ENCODE assay signal across 10 cellular contexts in genomic region chr10:79048639-79049550, GRCh38. TPM values are rescaled to one million over a fixed set of nuclear protein-coding genes. Genes with fewer than 3 reads are reported as not detected.
DNase-seq lines count a peak whose midpoint lies in the region; ATAC-seq, FAIRE-seq and TF ChIP-seq lines count a peak whose summit lies in the region.
"Had no signal": no experiment of that assay in that cellular context is flagged by ENCODE, and none has a peak within 500 bp of the region (broad histone marks: within the 10 kb centered on the region; RNA-seq: fewer than 3 reads in every experiment).

No MANE protein-coding gene starts in this region.

- H3K4me1 Mint-ChIP-seq in Caco-2 (ENCODE audit: low read depth, unreplicated experiment) (peaks cover 20% of the 10 kb centered on the region), T-cell (peaks cover 58 to 75% (median 61%) of the 10 kb centered on the region in 3 donors)

- H3F3A ChIP-seq in smooth muscle cell (ENCODE audit: low read depth): no peaks in the 10 kb centered on the region

- H3K9me3 Mint-ChIP-seq in Caco-2 (ENCODE audit: unreplicated experiment) (no peaks in the 10 kb centered on the region), T-cell (no peaks in the 10 kb centered on the region)

- no peaks in the 10 kb centered on the region for H3K36me3 Mint-ChIP-seq in Caco-2 (ENCODE audit: insufficient read depth, unreplicated experiment)
- no peaks in the 10 kb centered on the region for H3K36me3 Mint-ChIP-seq in T-cell

- no peak for FAIRE-seq in kidney (lab: Jason Lieb, UNC)

- peak in 1 of 2 experiments; percentile 32 for DNase-seq in Caco-2
- DNase-seq in T-cell: peak in 1 of 34 experiments; percentile 4
- peak; percentile 41 for DNase-seq in kidney
- DNase-seq in smooth muscle cell (lab: John Stamatoyannopoulos, UW; ENCODE audit: unreplicated experiment): no peak
- no peak for DNase-seq in Ammon's horn (ENCODE audit: low spot score)
- DNase-seq in hypothalamus (lab: John Stamatoyannopoulos, UW): no peak
- DNase-seq: DMS 273 treated with DMSO at 0.1 percent for 48 hours, NCI-H69 had no signal

- CTCF ChIA-PET in Caco-2 (lab: Charles Lee) (interaction anchor here (0.6 kb wide), 1 partner anchor 10 kb away, joined by 3 read pairs; no protein-coding TSS in a partner anchor), T-cell (lab: Charles Lee) (no interaction called here)

- peak overlapping the region; percentile 51 for H3K4me2 ChIP-seq in smooth muscle cell

- intact Hi-C loops in Caco-2 (cut with micrococcal nuclease; ENCODE audit: unreplicated experiment) (no loop called here), kidney (cut with DNase I) (no loop called here)

- no peak for ATAC-seq in T-cell (replicated peaks in 1 of 4)
- ATAC-seq in esophagus mucosa: no peak

- H4K20me1 ChIP-seq in smooth muscle cell (ENCODE audit: low read depth): no peaks in the 10 kb centered on the region

- no peak overlapping the region for H2AFZ ChIP-seq in smooth muscle cell (ENCODE audit: low read depth)

- H3K27ac ChIP-seq in kidney (ENCODE audit: low read depth in 2 of 2, low read length in 2 of 2) (peak overlapping the region; percentile 5 to 49), smooth muscle cell (ENCODE audit: low read depth) (no peak overlapping the region)
- H3K27ac ChIP-seq: vagina had no signal

- no peaks in the 10 kb centered on the region for H3K27me3 ChIP-seq in Caco-2 (replicated peaks; ENCODE audit: control insufficient read depth, insufficient read depth, low read length)
- no peaks in the 10 kb centered on the region for H3K27me3 ChIP-seq in smooth muscle cell (ENCODE audit: low read depth)
- H3K27me3 ChIP-seq: vagina had no signal

- H3K27me3 Mint-ChIP-seq in Caco-2 (ENCODE audit: insufficient read depth, unreplicated experiment) (no peaks in the 10 kb centered on the region), T-cell (no peaks in the 10 kb centered on the region)

- no peaks in the 10 kb centered on the region for H3K79me2 ChIP-seq in smooth muscle cell (ENCODE audit: low read depth)

- H3K36me3 ChIP-seq in Caco-2 (ENCODE audit: control insufficient read depth, insufficient read depth, low read length) (no peaks in the 10 kb centered on the region), kidney (ENCODE audit: control insufficient read depth in 1 of 2, insufficient read depth in 2 of 2, low read length in 2 of 2) (no peaks in the 10 kb centered on the region), smooth muscle cell (ENCODE audit: low read depth) (no peaks in the 10 kb centered on the region)
- H3K36me3 ChIP-seq: vagina had no signal

- H3K27ac Mint-ChIP-seq in Caco-2 (ENCODE audit: unreplicated experiment) (peak overlapping the region; percentile 22), T-cell (peak overlapping the region; percentile 95 to 97)

- POLR2A ChIA-PET in Caco-2 (lab: Charles Lee) (interaction anchor here (0.7 kb wide), 1 partner anchor 163 kb away, joined by 10 read pairs; no protein-coding TSS in a partner anchor), T-cell (lab: Charles Lee) (no interaction called here)

- WGBS in smooth muscle cell (ENCODE audit: low lambda C conversion rate): 87% methylated on average over 14 of the region's 14 CpGs

- H3K9me3 ChIP-seq in Caco-2: no peaks in the 10 kb centered on the region
- H3K9me3 ChIP-seq in kidney (ENCODE audit: control insufficient read depth in 1 of 2, low read length in 2 of 2): no peaks in the 10 kb centered on the region
- no peaks in the 10 kb centered on the region for H3K9me3 ChIP-seq in smooth muscle cell (replicated peaks; ENCODE audit: low read depth)
- H3K9me3 ChIP-seq: vagina had no signal

- H3K4me3 Mint-ChIP-seq in Caco-2 (ENCODE audit: unreplicated experiment) (no peak overlapping the region), T-cell (peak overlapping the region; percentile 43 to 78 (median 76))

- BruUV-seq in Caco-2 (replicated peaks; lab: Mats Ljungman, UMichigan): no TSS peak

- no peak overlapping the region for H3K9ac ChIP-seq in kidney (ENCODE audit: low read length in 2 of 2)
- no peak overlapping the region for H3K9ac ChIP-seq in smooth muscle cell (ENCODE audit: low read depth)

- H3K4me3 ChIP-seq in Caco-2 (ENCODE audit: low read depth, low read length): no peak overlapping the region
- H3K4me3 ChIP-seq in kidney (ENCODE audit: low read length in 2 of 2): no peak overlapping the region
- no peak overlapping the region for H3K4me3 ChIP-seq in smooth muscle cell
- H3K4me3 ChIP-seq: vagina had no signal

- H3K4me1 ChIP-seq in Caco-2 (peaks cover 44% of the 10 kb centered on the region), kidney (ENCODE audit: control insufficient read depth in 1 of 2, insufficient read depth in 1 of 2, low read depth in 1 of 2, low read length in 2 of 2) (peaks cover 4 to 12% of the 10 kb centered on the region in 2 donors), smooth muscle cell (ENCODE audit: low read depth) (peaks cover 16% of the 10 kb centered on the region)

- TF ChIP-seq CTCF in Caco-2 (IDR thresholded peaks at IDR 0.05; ENCODE audit: insufficient read depth in 1 of 2, low read depth in 1 of 2, low read length in 1 of 2, severe bottlenecking in 1 of 2, unreplicated experiment in 1 of 2): no peak
- TF ChIP-seq CTCF in kidney (IDR thresholded peaks at IDR 0.05; ENCODE audit: borderline replicate concordance, extremely low read depth, insufficient read depth): no peak
- TF ChIP-seq CTCF in smooth muscle cell (IDR thresholded peaks at IDR 0.05; ENCODE audit: borderline replicate concordance, insufficient read depth, poor library complexity, severe bottlenecking): no peak

RNA-seq across cellular contexts. Expression of gene ZMIZ1, which starts 19.9 kb away (rescaled TPM):
- 42.3 and 43.7 TPM in 2 replicates for total RNA-seq in Caco-2 (2022)
- total RNA-seq in T-cell: 10 to 100 TPM; 16.8 to 27.1 (median 21.2) TPM
- total RNA-seq in kidney: 97.6 TPM
- polyA plus RNA-seq in kidney (ENCODE audit: insufficient read depth, low read depth, low replicate concordance): 14.2 TPM
- total RNA-seq in smooth muscle cell: 12.0 and 31.3 TPM in 2 replicates
- 24.2 and 28.9 TPM in 2 replicates for polyA plus RNA-seq in smooth muscle cell
- total RNA-seq in esophagus mucosa: 43.8 TPM
